26 cellular contexts compared by ENCODE assay signal in genomic region chr5:1465117-1465516, GRCh38.
"Had no signal": no experiment of that assay in that cellular context is flagged by ENCODE, and none has a peak within 500 bp of the region (broad histone marks: within the 10 kb centered on the region; RNA-seq: fewer than 3 reads in every experiment).

No MANE protein-coding gene starts in this region.

- H3K4me3 Mint-ChIP-seq: activated CD4-positive, alpha-beta T cell treated with anti-CD3 and anti-CD28 coated beads, Interleukin-2, amount 10 ng/mL, durations not matched to agents 24 days and 14 days; activated CD8-positive, alpha-beta T cell treated with anti-CD3 and anti-CD28 coated beads for 36 hours; activated T-cell treated with anti-CD3 and anti-CD28 coated beads, Interleukin-2, amount 50 U/mL, for 72 hours; central memory CD8-positive, alpha-beta T cell; dendritic cell treated with granulocyte-macrophage colony-stimulating factor and Interleukin-4, amounts not matched to agents 40 ng/mL and 50 ng/mL, for 4 days; mesothelial cell of epicardium; nephron progenitor cell; T-helper 17 cell had no signal

- ATAC-seq: activated CD8-positive, alpha-beta T cell treated with anti-CD3 and anti-CD28 coated beads for 36 hours; activated naive CD4-positive, alpha-beta T cell treated with anti-CD3 and anti-CD28 coated beads, Interleukin-2, amount 50 U/mL, for 72 hours; activated T-cell treated with anti-CD3 and anti-CD28 coated beads, Interleukin-2, amount 50 U/mL, for 72 hours; psoas muscle; T-helper 17 cell had no signal

- H3K4me1 ChIP-seq: breast epithelium, left ventricle myocardium inferior, parathyroid adenoma, psoas muscle, suprapubic skin, tibial nerve, uterus had no signal

- H3K27me3 ChIP-seq: breast epithelium, suprapubic skin, tibial nerve, uterus had no signal

- FAIRE-seq: endometrium, frontal cortex had no signal

- H3K4me3 ChIP-seq: breast epithelium, left ventricle myocardium inferior, psoas muscle, suprapubic skin, tibial nerve, uterus had no signal

- H3K9me3 ChIP-seq: breast epithelium, left ventricle myocardium inferior, psoas muscle, suprapubic skin, tibial nerve, uterus had no signal

- H3K27ac Mint-ChIP-seq: activated CD4-positive, alpha-beta T cell treated with anti-CD3 and anti-CD28 coated beads, Interleukin-2, amount 10 ng/mL, durations not matched to agents 24 days and 14 days; activated CD8-positive, alpha-beta T cell treated with anti-CD3 and anti-CD28 coated beads for 36 hours; activated naive CD4-positive, alpha-beta T cell treated with anti-CD3 and anti-CD28 coated beads, Interleukin-2, amount 50 U/mL, for 72 hours; activated T-cell treated with anti-CD3 and anti-CD28 coated beads, Interleukin-2, amount 50 U/mL, for 72 hours; dendritic cell treated with granulocyte-macrophage colony-stimulating factor and Interleukin-4, amounts not matched to agents 40 ng/mL and 50 ng/mL, for 4 days; mesothelial cell of epicardium; nephron progenitor cell; T-helper 17 cell had no signal

- H3K36me3 ChIP-seq: uterus had no signal

- H3K27me3 Mint-ChIP-seq: activated CD4-positive, alpha-beta T cell treated with anti-CD3 and anti-CD28 coated beads, Interleukin-2, amount 10 ng/mL, durations not matched to agents 24 days and 14 days; activated CD8-positive, alpha-beta T cell treated with anti-CD3 and anti-CD28 coated beads for 36 hours; central memory CD8-positive, alpha-beta T cell; dendritic cell treated with granulocyte-macrophage colony-stimulating factor and Interleukin-4, amounts not matched to agents 40 ng/mL and 50 ng/mL, for 4 days; naive B cell; T-helper 17 cell had no signal

- H3K27ac ChIP-seq: breast epithelium, left ventricle myocardium inferior, parathyroid adenoma, psoas muscle, suprapubic skin, tibial nerve, uterus had no signal

- DNase-seq: activated CD4-positive, alpha-beta T cell treated with anti-CD3 and anti-CD28 coated beads, Interleukin-2, amount 10 ng/mL, durations not matched to agents 24 days and 14 days; activated CD4-positive, CD25-positive, alpha-beta regulatory T cell treated with anti-CD3 and anti-CD28 coated beads, Interleukin-2, amount 50 U/mL, for 72 hours; activated CD8-positive, alpha-beta T cell treated with anti-CD3 and anti-CD28 coated beads for 36 hours; activated naive CD4-positive, alpha-beta T cell; activated T-cell treated with anti-CD3 and anti-CD28 coated beads, Interleukin-2, amount 50 U/mL, for 72 hours; islet precursor cell; left ventricle myocardium inferior; naive B cell; nephron progenitor cell; nucleus accumbens; stimulated activated CD4-positive, alpha-beta T cell treated with anti-CD3 and anti-CD28 coated beads, Interleukin-15, amount 100 ng/mL, for 24 hours; stimulated activated CD4-positive, alpha-beta T cell treated with anti-CD3 and anti-CD28 coated beads, Interleukin-2, amount 100 ng/mL, for 24 hours; stimulated activated naive CD4-positive, alpha-beta T cell; T-helper 17 cell; uterus had no signal

- H3K4me1 Mint-ChIP-seq: activated CD4-positive, alpha-beta T cell treated with anti-CD3 and anti-CD28 coated beads, Interleukin-2, amount 10 ng/mL, durations not matched to agents 24 days and 14 days; mesothelial cell of epicardium; nephron progenitor cell; T-helper 17 cell had no signal
